Comparison of ENCODE assay signal across 1 cellular context in the genomic region with DNA sequence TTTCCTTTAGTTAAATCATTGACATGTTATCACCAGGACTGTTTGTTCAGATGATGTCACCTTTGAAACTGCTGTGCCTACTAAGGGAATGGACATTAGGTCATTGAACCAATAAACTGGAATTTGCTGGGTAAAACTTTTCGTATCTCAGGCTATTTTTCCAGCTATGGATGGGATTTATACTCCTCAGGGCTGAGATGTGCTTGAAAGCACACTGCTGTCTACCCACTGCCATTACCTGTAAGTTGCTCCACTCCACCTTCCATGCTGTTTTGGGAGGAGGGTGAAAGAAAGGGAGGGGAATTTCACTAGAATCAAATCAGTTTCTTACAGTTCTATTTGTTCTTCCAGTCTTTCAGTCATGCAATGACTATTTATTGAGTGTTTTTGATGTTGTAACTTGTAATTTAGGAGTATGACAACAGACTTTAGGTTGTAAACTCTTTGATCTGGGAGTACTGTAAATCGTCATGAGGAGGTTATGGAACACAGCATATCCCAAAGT.
TF ChIP-seq lines count a peak whose summit lies in the region.

No MANE protein-coding gene starts in this region.

TF ChIP-seq in liver, 16 proteins besides CTCF, POLR2A, EP300 and RAD21:
- TF ChIP-seq NR2F2 (IDR thresholded peaks at IDR 0.05), result no peak
- no peak for TF ChIP-seq EGR1 (IDR thresholded peaks at IDR 0.05; ENCODE audit: low read depth in 2 of 2)
- TF ChIP-seq GABPA (IDR thresholded peaks at IDR 0.05 in 1 of 2, conservative IDR thresholded peaks at IDR 0.05 in 1 of 2), result no peak
- TF ChIP-seq FOXA1 (IDR thresholded peaks at IDR 0.05), result no peak
- TF ChIP-seq TAF1 (conservative IDR thresholded peaks at IDR 0.05), result no peak
- no peak for TF ChIP-seq HNF4G (IDR thresholded peaks at IDR 0.05)
- TF ChIP-seq, protein P1, sequence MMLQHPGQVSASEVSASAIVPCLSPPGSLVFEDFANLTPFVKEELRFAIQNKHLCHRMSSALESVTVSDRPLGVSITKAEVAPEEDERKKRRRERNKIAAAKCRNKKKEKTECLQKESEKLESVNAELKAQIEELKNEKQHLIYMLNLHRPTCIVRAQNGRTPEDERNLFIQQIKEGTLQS (IDR thresholded peaks at IDR 0.05), result peak; percentile 95
- TF ChIP-seq JUND (IDR thresholded peaks at IDR 0.05), result peak; percentile 97 to 98
- TF ChIP-seq, protein P2, sequence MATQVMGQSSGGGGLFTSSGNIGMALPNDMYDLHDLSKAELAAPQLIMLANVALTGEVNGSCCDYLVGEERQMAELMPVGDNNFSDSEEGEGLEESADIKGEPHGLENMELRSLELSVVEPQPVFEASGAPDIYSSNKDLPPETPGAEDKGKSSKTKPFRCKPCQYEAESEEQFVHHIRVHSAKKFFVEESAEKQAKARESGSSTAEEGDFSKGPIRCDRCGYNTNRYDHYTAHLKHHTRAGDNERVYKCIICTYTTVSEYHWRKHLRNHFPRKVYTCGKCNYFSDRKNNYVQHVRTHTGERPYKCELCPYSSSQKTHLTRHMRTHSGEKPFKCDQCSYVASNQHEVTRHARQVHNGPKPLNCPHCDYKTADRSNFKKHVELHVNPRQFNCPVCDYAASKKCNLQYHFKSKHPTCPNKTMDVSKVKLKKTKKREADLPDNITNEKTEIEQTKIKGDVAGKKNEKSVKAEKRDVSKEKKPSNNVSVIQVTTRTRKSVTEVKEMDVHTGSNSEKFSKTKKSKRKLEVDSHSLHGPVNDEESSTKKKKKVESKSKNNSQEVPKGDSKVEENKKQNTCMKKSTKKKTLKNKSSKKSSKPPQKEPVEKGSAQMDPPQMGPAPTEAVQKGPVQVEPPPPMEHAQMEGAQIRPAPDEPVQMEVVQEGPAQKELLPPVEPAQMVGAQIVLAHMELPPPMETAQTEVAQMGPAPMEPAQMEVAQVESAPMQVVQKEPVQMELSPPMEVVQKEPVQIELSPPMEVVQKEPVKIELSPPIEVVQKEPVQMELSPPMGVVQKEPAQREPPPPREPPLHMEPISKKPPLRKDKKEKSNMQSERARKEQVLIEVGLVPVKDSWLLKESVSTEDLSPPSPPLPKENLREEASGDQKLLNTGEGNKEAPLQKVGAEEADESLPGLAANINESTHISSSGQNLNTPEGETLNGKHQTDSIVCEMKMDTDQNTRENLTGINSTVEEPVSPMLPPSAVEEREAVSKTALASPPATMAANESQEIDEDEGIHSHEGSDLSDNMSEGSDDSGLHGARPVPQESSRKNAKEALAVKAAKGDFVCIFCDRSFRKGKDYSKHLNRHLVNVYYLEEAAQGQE (IDR thresholded peaks at IDR 0.05), result peak; percentile 71
- TF ChIP-seq SP1 (IDR thresholded peaks at IDR 0.05), result peak; percentile 95
- peak; percentile 99 to 100 for TF ChIP-seq RXRA (IDR thresholded peaks at IDR 0.05)
- peak; percentile 41 for TF ChIP-seq MAX (IDR thresholded peaks at IDR 0.05)
- TF ChIP-seq FOXA2 (IDR thresholded peaks at IDR 0.05), result peak; percentile 52
- TF ChIP-seq, protein P3, sequence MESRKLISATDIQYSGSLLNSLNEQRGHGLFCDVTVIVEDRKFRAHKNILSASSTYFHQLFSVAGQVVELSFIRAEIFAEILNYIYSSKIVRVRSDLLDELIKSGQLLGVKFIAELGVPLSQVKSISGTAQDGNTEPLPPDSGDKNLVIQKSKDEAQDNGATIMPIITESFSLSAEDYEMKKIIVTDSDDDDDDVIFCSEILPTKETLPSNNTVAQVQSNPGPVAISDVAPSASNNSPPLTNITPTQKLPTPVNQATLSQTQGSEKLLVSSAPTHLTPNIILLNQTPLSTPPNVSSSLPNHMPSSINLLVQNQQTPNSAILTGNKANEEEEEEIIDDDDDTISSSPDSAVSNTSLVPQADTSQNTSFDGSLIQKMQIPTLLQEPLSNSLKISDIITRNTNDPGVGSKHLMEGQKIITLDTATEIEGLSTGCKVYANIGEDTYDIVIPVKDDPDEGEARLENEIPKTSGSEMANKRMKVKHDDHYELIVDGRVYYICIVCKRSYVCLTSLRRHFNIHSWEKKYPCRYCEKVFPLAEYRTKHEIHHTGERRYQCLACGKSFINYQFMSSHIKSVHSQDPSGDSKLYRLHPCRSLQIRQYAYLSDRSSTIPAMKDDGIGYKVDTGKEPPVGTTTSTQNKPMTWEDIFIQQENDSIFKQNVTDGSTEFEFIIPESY (IDR thresholded peaks at IDR 0.05), result peak; percentile 38
- TF ChIP-seq HNF4A (conservative IDR thresholded peaks at IDR 0.05), result peak; percentile 52 to 64
- TF ChIP-seq YY1 (IDR thresholded peaks at IDR 0.05), result peak; percentile 89
